In genomic region chr16:21501223-21501868, GRCh38 we compare ENCODE assay signal across 8 cellular contexts.
DNase-seq lines count a peak whose midpoint lies in the region; ATAC-seq, FAIRE-seq and TF ChIP-seq lines count a peak whose summit lies in the region.
"Not testable (repeated sequence)": the region's sequence is repeated elsewhere in the genome, so short reads cannot be mapped to it uniquely, and the experiment has no call there.

No MANE protein-coding gene starts in this region.

- H3K36me3 Mint-ChIP-seq in activated CD8-positive, alpha-beta memory T cell treated with anti-CD3 and anti-CD28 coated beads, Interleukin-2, amount 10 ng/mL, durations not matched to agents 7 days and 5 days: peaks cover 11% of the 10 kb centered on the region

- not testable (repeated sequence) for H3K9me3 Mint-ChIP-seq in activated CD8-positive, alpha-beta memory T cell treated with anti-CD3 and anti-CD28 coated beads, Interleukin-2, amount 10 ng/mL, durations not matched to agents 7 days and 5 days (ENCODE audit: low read depth)

- peak overlapping the region; percentile 87 for H3K4me3 Mint-ChIP-seq in activated CD8-positive, alpha-beta memory T cell treated with anti-CD3 and anti-CD28 coated beads, Interleukin-2, amount 10 ng/mL, durations not matched to agents 7 days and 5 days

- H3K36me3 ChIP-seq in HepG2 (replicated peaks in 1 of 2; ENCODE audit: control insufficient read depth in 1 of 2, insufficient read depth in 2 of 2, low read length in 2 of 2): not testable (repeated sequence)

- H3K4me2 ChIP-seq in HepG2 (ENCODE audit: low read depth, low read length): peak overlapping the region; percentile 90

- H3K9ac ChIP-seq in HepG2 (ENCODE audit: insufficient read depth, low read depth, low read length): peak overlapping the region; percentile 91

- TF ChIP-seq POLR2A in HepG2 (IDR thresholded peaks at IDR 0.05; ENCODE audit: insufficient read depth in 1 of 2, low read depth in 2 of 2, low read length in 2 of 2): not testable (repeated sequence)

- not testable (repeated sequence) for H3K27me3 Mint-ChIP-seq in activated CD8-positive, alpha-beta memory T cell treated with anti-CD3 and anti-CD28 coated beads, Interleukin-2, amount 10 ng/mL, durations not matched to agents 7 days and 5 days

- H3K4me1 ChIP-seq in HepG2 (ENCODE audit: insufficient read depth, low read length): peaks cover 38% of the 10 kb centered on the region

- H3K9me3 ChIP-seq in HepG2 (ENCODE audit: low read length): not testable (repeated sequence)

- CTCF ChIA-PET in AG04449 (lab: Yijun Ruan, JAX); activated CD8-positive, alpha-beta memory T cell treated with anti-CD3 and anti-CD28 coated beads, Interleukin-2, amount 10 ng/mL, durations not matched to agents 7 days and 5 days (lab: Charles Lee); HepG2 (lab: Yijun Ruan, JAX; ENCODE audit: low intra/inter-chr PET ratio, low total read pairs): not testable (repeated sequence)

- not testable (repeated sequence) for FAIRE-seq in HepG2 (lab: Jason Lieb, UNC)

- H3K27ac Mint-ChIP-seq in activated CD8-positive, alpha-beta memory T cell treated with anti-CD3 and anti-CD28 coated beads, Interleukin-2, amount 10 ng/mL, durations not matched to agents 7 days and 5 days: peak overlapping the region; percentile 94

- peaks cover 23% of the 10 kb centered on the region for H3K4me1 Mint-ChIP-seq in activated CD8-positive, alpha-beta memory T cell treated with anti-CD3 and anti-CD28 coated beads, Interleukin-2, amount 10 ng/mL, durations not matched to agents 7 days and 5 days

- ATAC-seq in GM19397 (IDR thresholded peaks at IDR 0.05; ENCODE audit: unreplicated experiment) (peak; percentile 44), HG03135 (IDR thresholded peaks at IDR 0.05; ENCODE audit: unreplicated experiment) (peak; percentile 53), HepG2 (peak; percentile 77)
- ATAC-seq in activated CD8-positive, alpha-beta memory T cell treated with anti-CD3 and anti-CD28 coated beads, Interleukin-2, amount 10 ng/mL, durations not matched to agents 7 days and 5 days: peak; percentile 74

- not testable (repeated sequence) for BruUV-seq in HepG2 (replicated peaks; lab: Mats Ljungman, UMichigan)

- peaks cover 44% of the 10 kb centered on the region for H3K79me2 ChIP-seq in HepG2 (ENCODE audit: insufficient read depth, low read length)

- not testable (repeated sequence) for TF ChIP-seq CTCF in AG04449 (IDR thresholded peaks at IDR 0.05; ENCODE audit: insufficient read depth, low read length, missing control alignments); dorsolateral prefrontal cortex (IDR thresholded peaks at IDR 0.05 in 54 of 56, conservative IDR thresholded peaks at IDR 0.05 in 2 of 56; ENCODE audit: low read depth in 1 of 56, partially characterized antibody in 56 of 56); HepG2 (CRISPR knock-in tag; IDR thresholded peaks at IDR 0.05)

- intact Hi-C loops in dorsolateral prefrontal cortex (cut with DNase I): loop anchor here in 1 of 2 donors (5.0 kb wide), 1 partner anchor 51 kb away; no protein-coding TSS in a partner anchor
- intact Hi-C loops in HepG2 (cut with micrococcal nuclease; ENCODE audit: unreplicated experiment): not testable (repeated sequence)

- 0 out of 2 replicates have a peak, but pooled peaks have one; percentile 15 for TF ChIP-seq RAD21 in HepG2 (CRISPR knock-in tag; IDR thresholded peaks at IDR 0.05)

- 3% methylated on average over 42 of the region's 51 CpGs for WGBS in HepG2 (ENCODE audit: low lambda C conversion rate)

- in situ Hi-C loops in HepG2 (cut with HindIII; ENCODE audit: extremely low pct_ligation_motif_present, low pct_unique_long_range_greater_than_20kb): not testable (repeated sequence)

- not testable (repeated sequence) for H2AFZ ChIP-seq in HepG2 (ENCODE audit: low read length)

- not testable (repeated sequence) for DNase-seq in AG04449 (ENCODE audit: low read depth, low spot score); dorsolateral prefrontal cortex; HepG2 (ENCODE audit: low spot score)
- DNase-seq in NK-92 treated with Interleukin-12 subunit alpha and Interleukin-12 subunit beta, amount 100 ng/mL, for 24 hours (lab: John Stamatoyannopoulos, UW): peak; percentile 62
- peak; percentile 84 for DNase-seq in activated CD8-positive, alpha-beta memory T cell treated with anti-CD3 and anti-CD28 coated beads, Interleukin-2, amount 10 ng/mL, durations not matched to agents 7 days and 5 days
- DNase-seq in stimulated activated CD4-positive, alpha-beta T cell treated with anti-CD3 and anti-CD28 coated beads, Interleukin-15, amount 100 ng/mL, for 48 hours (ENCODE audit: low read depth in 2 of 2): peak; percentile 38 to 70

- POLR2A ChIA-PET in AG04449 (lab: Yijun Ruan, JAX) (interaction anchor here (0.7 kb wide), 1 partner anchor 24 kb away, joined by 3 read pairs; no protein-coding TSS in a partner anchor), HepG2 (lab: Yijun Ruan, JAX) (interaction anchor here (1.0 to 1.6 kb wide), 4 partner anchors 9 to 24 kb away, joined by 3 to 9 read pairs (median 4); no protein-coding TSS in a partner anchor)

- H3K27ac ChIP-seq in dorsolateral prefrontal cortex: peak overlapping the region in 58 of 59 donors; percentile 7 to 98 (median 89)
- peak overlapping the region; percentile 87 for H3K27ac ChIP-seq in HepG2 (ENCODE audit: extremely low read length, insufficient read depth, low read length)

- not testable (repeated sequence) for H3K27me3 ChIP-seq in dorsolateral prefrontal cortex; HepG2 (ENCODE audit: control insufficient read depth in 1 of 2, insufficient read depth in 2 of 2, low read length in 2 of 2)

- H3K4me3 ChIP-seq in AG04449 (ENCODE audit: low read depth, low read length) (peak overlapping the region; percentile 67), dorsolateral prefrontal cortex (peak overlapping the region; percentile 58 to 100 (median 84)), HepG2 (replicated peaks in 1 of 3; ENCODE audit: insufficient read depth in 1 of 3, low read depth in 2 of 3, low read length in 3 of 3) (peak overlapping the region; percentile 80 to 90 (median 87))

- H4K20me1 ChIP-seq in HepG2 (ENCODE audit: insufficient read depth, low read length): peaks cover 19% of the 10 kb centered on the region

- not testable (repeated sequence) for TF ChIP-seq EP300 in HepG2 (IDR thresholded peaks at IDR 0.05; ENCODE audit: low read depth in 2 of 2, low read length in 2 of 2); HepG2 (CRISPR knock-in tag; IDR thresholded peaks at IDR 0.05; ENCODE audit: borderline replicate concordance)

TF ChIP-seq in HepG2, 621 proteins besides CTCF, POLR2A, EP300 and RAD21:
- TF ChIP-seq ZNF329 (CRISPR knock-in tag; IDR thresholded peaks at IDR 0.05; ENCODE audit: low read depth) (0 out of 2 replicates have a peak, but pooled peaks have one; percentile 12), ZNF558 (CRISPR knock-in tag; IDR thresholded peaks at IDR 0.05; ENCODE audit: borderline replicate concordance) (peak; percentile 59; the same call in 1 of the 2 replicates)
